In the genomic region with DNA sequence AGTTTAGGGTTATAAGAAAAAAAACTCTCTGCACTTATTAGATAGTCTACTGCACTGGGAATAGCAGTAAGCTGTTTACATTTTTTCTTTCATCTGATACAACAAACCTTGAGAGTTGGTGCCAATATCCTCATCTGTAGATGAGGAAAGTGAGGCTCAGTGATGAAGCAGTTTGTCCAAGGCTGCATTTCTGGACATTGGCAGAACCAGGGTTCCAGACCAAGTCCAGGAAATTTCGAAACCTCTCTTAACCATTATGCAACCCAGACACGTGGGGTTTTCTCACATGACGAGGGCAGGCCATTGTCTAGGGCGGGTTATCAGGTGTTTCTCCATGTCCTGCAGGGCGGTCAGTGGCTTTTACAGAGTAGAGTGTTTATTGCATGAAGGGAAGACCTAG, we compare ENCODE assay signal across 1 cellular context.
TF ChIP-seq lines count a peak whose summit lies in the region.

No MANE protein-coding gene starts in this region.

TF ChIP-seq in K562, 482 proteins besides CTCF, POLR2A, EP300 and RAD21 (continued from another document and continues in another):
- TF ChIP-seq, protein P1, sequence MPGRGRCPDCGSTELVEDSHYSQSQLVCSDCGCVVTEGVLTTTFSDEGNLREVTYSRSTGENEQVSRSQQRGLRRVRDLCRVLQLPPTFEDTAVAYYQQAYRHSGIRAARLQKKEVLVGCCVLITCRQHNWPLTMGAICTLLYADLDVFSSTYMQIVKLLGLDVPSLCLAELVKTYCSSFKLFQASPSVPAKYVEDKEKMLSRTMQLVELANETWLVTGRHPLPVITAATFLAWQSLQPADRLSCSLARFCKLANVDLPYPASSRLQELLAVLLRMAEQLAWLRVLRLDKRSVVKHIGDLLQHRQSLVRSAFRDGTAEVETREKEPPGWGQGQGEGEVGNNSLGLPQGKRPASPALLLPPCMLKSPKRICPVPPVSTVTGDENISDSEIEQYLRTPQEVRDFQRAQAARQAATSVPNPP (IDR thresholded peaks at IDR 0.05; ENCODE audit: borderline replicate concordance, insufficient read depth, insufficient read length), result no peak
- TF ChIP-seq, protein P2, sequence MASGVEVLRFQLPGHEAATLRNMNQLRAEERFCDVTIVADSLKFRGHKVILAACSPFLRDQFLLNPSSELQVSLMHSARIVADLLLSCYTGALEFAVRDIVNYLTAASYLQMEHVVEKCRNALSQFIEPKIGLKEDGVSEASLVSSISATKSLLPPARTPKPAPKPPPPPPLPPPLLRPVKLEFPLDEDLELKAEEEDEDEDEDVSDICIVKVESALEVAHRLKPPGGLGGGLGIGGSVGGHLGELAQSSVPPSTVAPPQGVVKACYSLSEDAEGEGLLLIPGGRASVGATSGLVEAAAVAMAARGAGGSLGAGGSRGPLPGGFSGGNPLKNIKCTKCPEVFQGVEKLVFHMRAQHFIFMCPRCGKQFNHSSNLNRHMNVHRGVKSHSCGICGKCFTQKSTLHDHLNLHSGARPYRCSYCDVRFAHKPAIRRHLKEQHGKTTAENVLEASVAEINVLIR (CRISPR knock-in tag; IDR thresholded peaks at IDR 0.05), result no peak
- TF ChIP-seq NCOA6 (IDR thresholded peaks at IDR 0.05) (no peak), SMC3 (conservative IDR thresholded peaks at IDR 0.05; ENCODE audit: insufficient read depth, low read depth, low read length) (no peak), ZNF143 (CRISPR knock-in tag; IDR thresholded peaks at IDR 0.05) (no peak), CBFA2T3 (IDR thresholded peaks at IDR 0.05) (0 out of 2 replicates have a peak, but pooled peaks have one; percentile 17), TOE1 (IDR thresholded peaks at IDR 0.05; ENCODE audit: borderline replicate concordance) (peak; percentile 68; the same call in 1 of the 2 replicates), TOE1 (CRISPR knock-in tag; IDR thresholded peaks at IDR 0.05; ENCODE audit: borderline replicate concordance, low read depth) (no peak), NBN (IDR thresholded peaks at IDR 0.05; ENCODE audit: low read depth) (peak; percentile 59; the same call in 1 of the 2 replicates), TCF15 (CRISPR knock-in tag; IDR thresholded peaks at IDR 0.05) (peak; percentile 25; the same call in 1 of the 2 replicates), ZNF274 (IDR thresholded peaks at IDR 0.05; ENCODE audit: borderline replicate concordance, low read depth, low read length) (no peak), GABPB2 (CRISPR knock-in tag; conservative IDR thresholded peaks at IDR 0.05) (no peak), ZNF263 (CRISPR knock-in tag; IDR thresholded peaks at IDR 0.05; ENCODE audit: borderline replicate concordance) (no peak), ZNF76 (CRISPR knock-in tag; IDR thresholded peaks at IDR 0.05; ENCODE audit: borderline replicate concordance) (0 out of 2 replicates have a peak, but pooled peaks have one; percentile 17), ZNF41 (CRISPR knock-in tag; conservative IDR thresholded peaks at IDR 0.05) (peak; percentile 67), PRDM10 (IDR thresholded peaks at IDR 0.05; ENCODE audit: partially characterized antibody) (no peak), SNAPC5 (CRISPR knock-in tag; IDR thresholded peaks at IDR 0.05) (no peak), GATAD2A (IDR thresholded peaks at IDR 0.05) (0 out of 2 replicates have a peak, but pooled peaks have one; percentile 19), DNMT1 (IDR thresholded peaks at IDR 0.05) (no peak), ADNP (tag; IDR thresholded peaks at IDR 0.05) (no peak), CTBP1 (IDR thresholded peaks at IDR 0.05; ENCODE audit: borderline replicate concordance) (peak; percentile 33; the same call in 1 of the 2 replicates), BHLHE40 (IDR thresholded peaks at IDR 0.05; ENCODE audit: low read length) (peak; percentile 91), ZNF224 (CRISPR knock-in tag; IDR thresholded peaks at IDR 0.05) (no peak), HDAC2 (IDR thresholded peaks at IDR 0.05) (peak; percentile 71; the same call in 1 of the 2 replicates), NFIC (IDR thresholded peaks at IDR 0.05) (0 out of 2 replicates have a peak, but pooled peaks have one; percentile 2), TEAD4 (IDR thresholded peaks at IDR 0.05; ENCODE audit: low read length) (no peak), TEAD4 (CRISPR knock-in tag; IDR thresholded peaks at IDR 0.05; ENCODE audit: borderline replicate concordance) (no peak), BACH1 (tag; IDR thresholded peaks at IDR 0.05) (peak; percentile 21; the same call in 1 of the 2 replicates), HMG20A (CRISPR knock-in tag; conservative IDR thresholded peaks at IDR 0.05) (no peak), POLR2H (tag; IDR thresholded peaks at IDR 0.05; ENCODE audit: low read depth) (no peak), HSF4 (CRISPR knock-in tag; IDR thresholded peaks at IDR 0.05; ENCODE audit: borderline replicate concordance) (peak; percentile 64; the same call in 1 of the 2 replicates), SMARCA4 (IDR thresholded peaks at IDR 0.05) (peak; percentile 63), ZNF12 (CRISPR knock-in tag; IDR thresholded peaks at IDR 0.05) (no peak), ZNF766 (CRISPR knock-in tag; conservative IDR thresholded peaks at IDR 0.05) (peak; percentile 95), MITF (IDR thresholded peaks at IDR 0.05) (peak; percentile 98), MTF1 (CRISPR knock-in tag; IDR thresholded peaks at IDR 0.05; ENCODE audit: borderline replicate concordance) (no peak), NEUROD1 (IDR thresholded peaks at IDR 0.05; ENCODE audit: borderline replicate concordance, low read depth, low read length, partially characterized antibody) (no peak), HINFP (tag; conservative IDR thresholded peaks at IDR 0.05; ENCODE audit: low read depth) (0 out of 2 replicates have a peak, but pooled peaks have one; percentile 44), ZNF778 (CRISPR knock-in tag; IDR thresholded peaks at IDR 0.05) (no peak), FOXM1 (IDR thresholded peaks at IDR 0.05; ENCODE audit: low read depth) (no peak), FOXM1 (CRISPR knock-in tag; IDR thresholded peaks at IDR 0.05; ENCODE audit: low read depth) (no peak), ZNF174 (CRISPR knock-in tag; IDR thresholded peaks at IDR 0.05) (0 out of 2 replicates have a peak, but pooled peaks have one; percentile 61), NR4A1 (CRISPR knock-in tag; IDR thresholded peaks at IDR 0.05) (no peak), NR4A1 (tag; IDR thresholded peaks at IDR 0.05) (peak; percentile 80; the same call in 1 of the 2 replicates), ETV5 (CRISPR knock-in tag; IDR thresholded peaks at IDR 0.05; ENCODE audit: low read depth) (0 out of 2 replicates have a peak, but pooled peaks have one; percentile 24), PPARD (CRISPR knock-in tag; IDR thresholded peaks at IDR 0.05) (no peak), HNRNPL (IDR thresholded peaks at IDR 0.05; ENCODE audit: low read depth, low read length) (no peak), CREB3L1 (IDR thresholded peaks at IDR 0.05; ENCODE audit: borderline replicate concordance, low read depth) (peak; percentile 78; the same call in 1 of the 2 replicates), STAT5A (IDR thresholded peaks at IDR 0.05; ENCODE audit: borderline replicate concordance, low read length) (no peak)
- TF ChIP-seq, protein P3, sequence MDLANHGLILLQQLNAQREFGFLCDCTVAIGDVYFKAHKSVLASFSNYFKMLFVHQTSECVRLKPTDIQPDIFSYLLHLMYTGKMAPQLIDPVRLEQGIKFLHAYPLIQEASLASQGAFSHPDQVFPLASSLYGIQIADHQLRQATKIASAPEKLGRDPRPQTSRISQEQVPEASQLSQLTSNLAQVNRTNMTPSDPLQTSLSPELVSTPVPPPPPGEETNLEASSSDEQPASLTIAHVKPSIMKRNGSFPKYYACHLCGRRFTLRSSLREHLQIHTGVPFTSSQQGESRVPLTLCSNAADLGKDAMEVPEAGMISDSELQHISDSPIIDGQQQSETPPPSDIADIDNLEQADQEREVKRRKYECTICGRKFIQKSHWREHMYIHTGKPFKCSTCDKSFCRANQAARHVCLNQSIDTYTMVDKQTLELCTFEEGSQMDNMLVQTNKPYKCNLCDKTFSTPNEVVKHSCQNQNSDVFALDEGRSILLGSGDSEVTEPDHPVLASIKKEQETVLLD (IDR thresholded peaks at IDR 0.05), result peak; percentile 33; the same call in 1 of the 2 replicates
- TF ChIP-seq, protein P4, sequence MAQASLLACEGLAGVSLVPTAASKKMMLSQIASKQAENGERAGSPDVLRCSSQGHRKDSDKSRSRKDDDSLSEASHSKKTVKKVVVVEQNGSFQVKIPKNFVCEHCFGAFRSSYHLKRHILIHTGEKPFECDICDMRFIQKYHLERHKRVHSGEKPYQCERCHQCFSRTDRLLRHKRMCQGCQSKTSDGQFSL (CRISPR knock-in tag; IDR thresholded peaks at IDR 0.05), result no peak
- TF ChIP-seq, protein P4 (tag; IDR thresholded peaks at IDR 0.05), result no peak
- TF ChIP-seq, protein P5, sequence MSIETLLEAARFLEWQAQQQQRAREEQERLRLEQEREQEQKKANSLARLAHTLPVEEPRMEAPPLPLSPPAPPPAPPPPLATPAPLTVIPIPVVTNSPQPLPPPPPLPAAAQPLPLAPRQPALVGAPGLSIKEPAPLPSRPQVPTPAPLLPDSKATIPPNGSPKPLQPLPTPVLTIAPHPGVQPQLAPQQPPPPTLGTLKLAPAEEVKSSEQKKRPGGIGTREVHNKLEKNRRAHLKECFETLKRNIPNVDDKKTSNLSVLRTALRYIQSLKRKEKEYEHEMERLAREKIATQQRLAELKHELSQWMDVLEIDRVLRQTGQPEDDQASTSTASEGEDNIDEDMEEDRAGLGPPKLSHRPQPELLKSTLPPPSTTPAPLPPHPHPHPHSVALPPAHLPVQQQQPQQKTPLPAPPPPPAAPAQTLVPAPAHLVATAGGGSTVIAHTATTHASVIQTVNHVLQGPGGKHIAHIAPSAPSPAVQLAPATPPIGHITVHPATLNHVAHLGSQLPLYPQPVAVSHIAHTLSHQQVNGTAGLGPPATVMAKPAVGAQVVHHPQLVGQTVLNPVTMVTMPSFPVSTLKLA (conservative IDR thresholded peaks at IDR 0.05), result peak; percentile 93 to 96
